In the genomic region with DNA sequence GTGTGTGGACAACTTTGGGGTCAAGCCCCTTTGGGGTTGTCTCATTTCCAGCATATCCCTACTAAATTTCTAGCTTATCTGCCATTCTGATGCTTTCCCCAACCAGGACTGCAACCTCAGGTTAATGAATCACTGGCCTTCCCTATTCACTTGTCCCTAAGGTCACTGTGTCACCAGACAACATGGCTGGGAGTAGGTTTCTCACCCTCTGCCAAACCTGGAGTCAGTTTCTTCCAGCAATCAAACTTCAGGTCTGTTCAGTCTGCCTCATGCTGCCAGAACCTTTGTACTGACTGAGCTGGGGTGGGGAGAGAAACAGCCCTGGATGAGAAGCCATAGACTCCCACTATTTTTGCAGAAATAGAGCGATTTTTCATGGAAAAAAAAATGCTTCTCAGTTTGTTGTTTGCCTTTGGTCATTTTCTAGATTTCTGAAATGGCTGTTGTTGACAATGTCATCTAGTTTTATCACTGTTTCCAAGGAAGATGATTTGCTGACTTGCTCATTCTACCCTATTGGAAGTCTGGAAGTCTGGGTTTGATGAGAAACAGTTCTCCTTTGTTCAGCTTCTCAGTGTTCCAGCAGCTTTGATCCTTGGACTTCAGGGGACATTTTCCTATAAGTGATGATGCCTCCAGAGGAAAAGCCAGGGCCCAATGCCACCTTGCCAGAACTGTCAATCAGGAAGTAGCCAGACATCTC, we compare ENCODE assay signal across 1 cellular context.
TF ChIP-seq lines count a peak whose summit lies in the region.

No MANE protein-coding gene starts in this region.

TF ChIP-seq in K562, 482 proteins besides CTCF, POLR2A, EP300 and RAD21:
- TF ChIP-seq ZNF316 (IDR thresholded peaks at IDR 0.05) (0 out of 2 replicates have a peak, but pooled peaks have one; percentile 22), C11orf30 (IDR thresholded peaks at IDR 0.05; ENCODE audit: low read depth) (peak; percentile 8; the same call in 1 of the 2 replicates), ZSCAN32 (CRISPR knock-in tag; IDR thresholded peaks at IDR 0.05) (no peak)
